Comparison of ENCODE assay signal across 12 cellular contexts in the genomic region with DNA sequence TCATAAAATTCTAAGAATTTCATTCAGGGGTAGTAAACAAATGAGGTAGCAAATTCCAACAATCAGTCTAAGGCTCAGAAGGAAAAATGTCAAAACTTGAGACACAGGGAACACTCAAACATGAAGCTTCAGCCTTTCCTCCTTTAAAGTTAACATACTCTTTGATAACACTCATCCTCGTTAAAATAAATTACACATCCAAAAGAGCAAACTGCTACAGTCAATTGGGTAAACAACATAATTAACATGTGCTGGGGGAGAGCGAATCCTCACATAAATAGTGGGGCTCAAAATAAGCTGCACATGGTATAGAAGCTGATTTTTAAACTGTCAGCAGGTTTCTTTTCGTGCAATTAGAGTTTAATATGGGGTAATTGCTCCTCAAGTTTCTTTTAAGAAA. TPM values are rescaled to one million over a fixed set of nuclear protein-coding genes. Genes with fewer than 3 reads are reported as not detected.
A peak's percentile ranks its signal among the peaks of the same experiment; 100 is the strongest.
DNase-seq lines count a peak whose midpoint lies in the region; ATAC-seq and TF ChIP-seq lines count a peak whose summit lies in the region.
"Had no signal": no experiment of that assay in that cellular context is flagged by ENCODE, and none has a peak within 500 bp of the region (broad histone marks: within the 10 kb centered on the region; RNA-seq: fewer than 3 reads in every experiment).

No MANE protein-coding gene starts in this region.

- H3K9me3 ChIP-seq in HEK293 (ENCODE audit: control insufficient read depth, insufficient read depth, low read depth, low read length) = no peaks in the 10 kb centered on the region
- H3K9me3 ChIP-seq in mesodermal cell (ENCODE audit: control insufficient read depth, low read length) = no peaks in the 10 kb centered on the region

- H3K36me3 ChIP-seq in HEK293 (ENCODE audit: control insufficient read depth in 2 of 2, insufficient read depth in 1 of 2, low read length in 2 of 2) (peaks cover 6 to 17% of the 10 kb centered on the region in 2 experiments), mesodermal cell (ENCODE audit: control insufficient read depth, insufficient read depth, low read length) (peaks cover 44% of the 10 kb centered on the region)

- CTCF ChIA-PET in HEK293 (lab: Yijun Ruan, JAX) (interaction anchor here (0.6 to 4.7 kb wide), 5 partner anchors 9 to 103 kb away, joined by 3 to 41 read pairs (median 3); a partner anchor contains a TSS), MCF 10A (lab: Yijun Ruan, JAX) (interaction anchor here (1.9 to 2.3 kb wide), 2 partner anchors 20 to 70 kb away, joined by 7 to 9 read pairs; no protein-coding TSS in a partner anchor)

- BruUV-seq in MCF 10A (replicated peaks; lab: Mats Ljungman, UMichigan) = TSS peak; percentile 34

- ATAC-seq in GM21786 (IDR thresholded peaks at IDR 0.05; ENCODE audit: unreplicated experiment) (no peak), HG03139 (IDR thresholded peaks at IDR 0.05; ENCODE audit: unreplicated experiment) (no peak)

- POLR2A ChIA-PET in HEK293 (lab: Yijun Ruan, JAX) (interaction anchor here (1.1 to 3.3 kb wide), 6 partner anchors 8 to 387 kb away, joined by 3 to 52 read pairs (median 10); a partner anchor contains a TSS), MCF 10A (lab: Yijun Ruan, JAX) (interaction anchor here (0.6 to 5.8 kb wide), 15 partner anchors 11 to 399 kb away, joined by 4 to 108 read pairs (median 11); a partner anchor contains a TSS)

- H3K4me1 Mint-ChIP-seq in MCF 10A (ENCODE audit: insufficient read depth, unreplicated experiment) = peaks cover 38% of the 10 kb centered on the region

- intact Hi-C loops in MCF 10A (cut with micrococcal nuclease) = loop anchor here (5.0 kb wide), 1 partner anchor 45 kb away; no protein-coding TSS in a partner anchor

- H3K27ac ChIP-seq in 22Rv1 = peak overlapping the region; percentile 90
- 0 out of 2 replicates have a peak overlapping the region, but pooled peaks have one; percentile 14 for H3K27ac ChIP-seq in HEK293 (ENCODE audit: extremely low read depth, low read depth, low read length)
- H3K27ac ChIP-seq in mesodermal cell (ENCODE audit: low read depth, low read length, severe bottlenecking) = no peak overlapping the region

- H3K36me3 Mint-ChIP-seq in MCF 10A (ENCODE audit: insufficient read depth, unreplicated experiment) = peaks cover 40% of the 10 kb centered on the region

- H3K4me1 ChIP-seq in HEK293 (ENCODE audit: control insufficient read depth, insufficient read depth, low read length) = peaks cover 49% of the 10 kb centered on the region
- H3K4me1 ChIP-seq in mesodermal cell (ENCODE audit: control insufficient read depth, insufficient read depth, low read length, poor library complexity, severe bottlenecking) = peaks cover 11% of the 10 kb centered on the region

- no peaks in the 10 kb centered on the region for H3K27me3 Mint-ChIP-seq in MCF 10A (ENCODE audit: insufficient read depth, unreplicated experiment)

- DNase-seq in MCF 10A (ENCODE audit: unreplicated experiment) (no peak), SW480 (ENCODE audit: low spot score) (no peak), NCI-H510A (lab: John Stamatoyannopoulos, UW) (no peak)
- DNase-seq: activated CD4-positive, CD25-positive, alpha-beta regulatory T cell treated with anti-CD3 and anti-CD28 coated beads, Interleukin-2, amount 50 U/mL, for 72 hours; dermis blood vessel endothelial cell; DMS53; NCI-H510A treated with DMSO at 0.1 percent for 48 hours had no signal

- no peak for TF ChIP-seq CTCF in 22Rv1 (IDR thresholded peaks at IDR 0.05)
- TF ChIP-seq CTCF in HEK293 (tag by site-specific recombination; IDR thresholded peaks at IDR 0.05) = no peak
- no peak for TF ChIP-seq CTCF in MCF 10A (IDR thresholded peaks at IDR 0.05; ENCODE audit: unreplicated experiment)

- peak overlapping the region; percentile 85 for H3K27ac Mint-ChIP-seq in MCF 10A (ENCODE audit: low read depth, unreplicated experiment)

- 60 to 69% methylated on average over 2 of the region's 3 CpGs for WGBS in mesodermal cell (ENCODE audit: insufficient coverage in 2 of 2), 2 experiments

- H3K9me3 Mint-ChIP-seq in MCF 10A (ENCODE audit: unreplicated experiment) = no peaks in the 10 kb centered on the region

- H3K4me3 ChIP-seq in HEK293 (ENCODE audit: low read depth, low read length) (peak overlapping the region; percentile 56; the same call in 1 of the 2 replicates), mesodermal cell (ENCODE audit: extremely low read depth, insufficient read depth, low read length, poor library complexity, severe bottlenecking) (peak overlapping the region; percentile 63)

- H3K4me3 Mint-ChIP-seq in MCF 10A (ENCODE audit: unreplicated experiment) = peak overlapping the region; percentile 95

TF ChIP-seq in HEK293, 187 proteins besides CTCF, POLR2A, EP300 and RAD21:
- TF ChIP-seq, protein P1, sequence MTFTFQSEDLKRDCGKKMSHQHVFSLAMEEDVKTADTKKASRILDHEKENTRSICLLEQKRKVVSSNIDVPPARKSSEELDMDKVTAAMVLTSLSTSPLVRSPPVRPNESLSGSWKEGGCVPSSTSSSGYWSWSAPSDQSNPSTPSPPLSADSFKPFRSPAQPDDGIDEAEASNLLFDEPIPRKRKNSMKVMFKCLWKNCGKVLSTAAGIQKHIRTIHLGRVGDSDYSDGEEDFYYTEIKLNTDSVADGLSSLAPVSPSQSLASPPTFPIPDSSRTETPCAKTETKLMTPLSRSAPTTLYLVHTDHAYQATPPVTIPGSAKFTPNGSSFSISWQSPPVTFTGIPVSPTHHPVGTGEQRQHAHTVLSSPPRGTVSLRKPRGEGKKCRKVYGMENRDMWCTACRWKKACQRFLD (tag by site-specific recombination; IDR thresholded peaks at IDR 0.05) = no peak
- TF ChIP-seq SCRT1 (tag by site-specific recombination; IDR thresholded peaks at IDR 0.05; ENCODE audit: borderline replicate concordance) (no peak), RBAK (tag by site-specific recombination; IDR thresholded peaks at IDR 0.05) (no peak), FEZF1 (tag by site-specific recombination; IDR thresholded peaks at IDR 0.05) (peak; percentile 63), SP7 (tag by site-specific recombination; IDR thresholded peaks at IDR 0.05) (peak; percentile 85)
- TF ChIP-seq, protein P2, sequence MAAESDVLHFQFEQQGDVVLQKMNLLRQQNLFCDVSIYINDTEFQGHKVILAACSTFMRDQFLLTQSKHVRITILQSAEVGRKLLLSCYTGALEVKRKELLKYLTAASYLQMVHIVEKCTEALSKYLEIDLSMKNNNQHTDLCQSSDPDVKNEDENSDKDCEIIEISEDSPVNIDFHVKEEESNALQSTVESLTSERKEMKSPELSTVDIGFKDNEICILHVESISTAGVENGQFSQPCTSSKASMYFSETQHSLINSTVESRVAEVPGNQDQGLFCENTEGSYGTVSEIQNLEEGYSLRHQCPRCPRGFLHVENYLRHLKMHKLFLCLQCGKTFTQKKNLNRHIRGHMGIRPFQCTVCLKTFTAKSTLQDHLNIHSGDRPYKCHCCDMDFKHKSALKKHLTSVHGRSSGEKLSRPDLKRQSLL (tag by site-specific recombination; IDR thresholded peaks at IDR 0.05) = no peak
TF ChIP-seq in HEK293: peak in this region for 2.

RNA-seq across cellular contexts. Expression of a gene that starts 12.9 kb away (rescaled TPM):
- 67.1 and 74.6 TPM in 2 replicates for total RNA-seq in MCF 10A (2022)
- 61.3 TPM for polyA plus RNA-seq in mesodermal cell (2013, experiment 1 of 2)
- 59.9 TPM for polyA plus RNA-seq in mesodermal cell (2013, experiment 2 of 2)
